In the genomic region with DNA sequence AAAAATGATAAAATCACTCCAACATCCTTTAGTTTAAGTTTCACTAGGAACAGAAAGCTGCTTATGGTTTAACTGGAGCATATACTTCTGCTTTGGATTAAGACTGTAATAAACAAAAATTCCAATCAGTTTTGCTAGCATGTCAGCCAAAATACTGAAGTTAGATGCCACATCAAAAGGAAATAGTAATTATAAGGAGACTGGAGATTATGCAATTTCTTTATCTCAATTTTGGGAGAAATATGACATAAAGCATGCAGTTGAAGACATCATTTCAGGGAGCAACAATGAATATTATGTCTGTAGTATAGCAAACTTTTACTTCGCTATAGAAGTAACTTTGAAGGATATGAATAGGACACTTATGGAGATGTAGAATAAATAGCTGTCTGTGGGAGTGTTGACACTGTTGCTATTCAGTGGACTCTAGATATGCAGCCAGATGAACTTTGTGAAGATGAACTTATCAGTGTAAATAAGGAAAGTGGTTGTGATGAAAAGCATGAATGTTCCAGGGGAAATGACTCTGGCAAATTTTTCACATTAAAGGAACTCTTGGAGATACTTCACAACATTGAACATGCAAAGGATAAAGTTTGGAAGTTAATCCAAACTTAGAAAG, we compare ENCODE assay signal across 1 cellular context.
TF ChIP-seq lines count a peak whose summit lies in the region.

No MANE protein-coding gene starts in this region.

TF ChIP-seq in HepG2, 621 proteins besides CTCF, POLR2A, EP300 and RAD21 (continued from another document):
- TF ChIP-seq ZNF264 (CRISPR knock-in tag; IDR thresholded peaks at IDR 0.05) (0 out of 2 replicates have a peak, but pooled peaks have one; percentile 64), HDAC1 (CRISPR knock-in tag; IDR thresholded peaks at IDR 0.05) (peak; percentile 39; the same call in 1 of the 2 replicates)
- TF ChIP-seq, protein P1, sequence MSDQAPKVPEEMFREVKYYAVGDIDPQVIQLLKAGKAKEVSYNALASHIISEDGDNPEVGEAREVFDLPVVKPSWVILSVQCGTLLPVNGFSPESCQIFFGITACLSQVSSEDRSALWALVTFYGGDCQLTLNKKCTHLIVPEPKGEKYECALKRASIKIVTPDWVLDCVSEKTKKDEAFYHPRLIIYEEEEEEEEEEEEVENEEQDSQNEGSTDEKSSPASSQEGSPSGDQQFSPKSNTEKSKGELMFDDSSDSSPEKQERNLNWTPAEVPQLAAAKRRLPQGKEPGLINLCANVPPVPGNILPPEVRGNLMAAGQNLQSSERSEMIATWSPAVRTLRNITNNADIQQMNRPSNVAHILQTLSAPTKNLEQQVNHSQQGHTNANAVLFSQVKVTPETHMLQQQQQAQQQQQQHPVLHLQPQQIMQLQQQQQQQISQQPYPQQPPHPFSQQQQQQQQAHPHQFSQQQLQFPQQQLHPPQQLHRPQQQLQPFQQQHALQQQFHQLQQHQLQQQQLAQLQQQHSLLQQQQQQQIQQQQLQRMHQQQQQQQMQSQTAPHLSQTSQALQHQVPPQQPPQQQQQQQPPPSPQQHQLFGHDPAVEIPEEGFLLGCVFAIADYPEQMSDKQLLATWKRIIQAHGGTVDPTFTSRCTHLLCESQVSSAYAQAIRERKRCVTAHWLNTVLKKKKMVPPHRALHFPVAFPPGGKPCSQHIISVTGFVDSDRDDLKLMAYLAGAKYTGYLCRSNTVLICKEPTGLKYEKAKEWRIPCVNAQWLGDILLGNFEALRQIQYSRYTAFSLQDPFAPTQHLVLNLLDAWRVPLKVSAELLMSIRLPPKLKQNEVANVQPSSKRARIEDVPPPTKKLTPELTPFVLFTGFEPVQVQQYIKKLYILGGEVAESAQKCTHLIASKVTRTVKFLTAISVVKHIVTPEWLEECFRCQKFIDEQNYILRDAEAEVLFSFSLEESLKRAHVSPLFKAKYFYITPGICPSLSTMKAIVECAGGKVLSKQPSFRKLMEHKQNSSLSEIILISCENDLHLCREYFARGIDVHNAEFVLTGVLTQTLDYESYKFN (CRISPR knock-in tag; conservative IDR thresholded peaks at IDR 0.05) = peak; percentile 91
TF ChIP-seq in HepG2: peak in this region for 111.
